1 cellular context compared by ENCODE assay signal in the genomic region with DNA sequence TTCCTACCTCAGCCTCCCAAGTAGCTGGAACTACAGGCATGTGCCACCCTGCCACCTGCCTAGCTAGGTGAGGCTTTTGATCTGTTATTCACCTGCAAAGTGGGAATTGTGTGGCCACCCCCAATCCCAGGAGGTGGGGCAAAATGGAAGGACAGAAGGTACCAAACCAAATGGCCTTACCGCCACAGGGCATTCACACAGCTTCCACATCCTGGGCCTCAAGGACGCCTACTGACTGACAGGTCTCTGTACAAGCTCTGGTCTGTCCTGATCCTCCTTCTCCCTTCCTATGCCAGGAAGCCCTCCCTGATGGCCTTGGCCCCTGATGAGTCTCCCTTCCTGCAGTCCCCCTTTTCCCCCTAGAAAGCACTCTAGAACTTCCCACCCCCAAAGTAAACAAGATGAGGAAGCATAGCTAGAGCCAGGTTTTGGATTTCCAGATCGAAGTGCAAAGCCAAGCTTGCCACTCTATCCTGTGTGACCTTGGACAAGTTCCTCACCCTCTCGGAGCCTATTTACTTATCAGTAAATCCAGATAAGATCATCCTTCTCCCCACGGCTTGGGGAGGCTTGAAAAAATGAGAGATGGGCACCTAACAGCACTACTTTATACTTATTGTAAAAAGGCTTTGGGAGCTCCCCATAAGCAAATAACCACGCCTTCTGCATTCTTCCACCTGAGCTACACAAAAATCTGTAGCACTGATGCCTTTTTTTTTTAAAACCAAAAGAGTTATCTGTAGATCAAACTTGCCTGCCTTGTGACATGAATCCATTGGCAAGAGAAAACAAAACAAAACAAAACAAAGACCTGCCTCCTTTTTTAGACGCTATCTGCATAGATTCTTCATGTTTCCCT.
TF ChIP-seq lines count a peak whose summit lies in the region.

No MANE protein-coding gene starts in this region.

TF ChIP-seq in HepG2, 621 proteins besides CTCF, POLR2A, EP300 and RAD21 (continued from another document and continues in another):
- TF ChIP-seq, protein P1, sequence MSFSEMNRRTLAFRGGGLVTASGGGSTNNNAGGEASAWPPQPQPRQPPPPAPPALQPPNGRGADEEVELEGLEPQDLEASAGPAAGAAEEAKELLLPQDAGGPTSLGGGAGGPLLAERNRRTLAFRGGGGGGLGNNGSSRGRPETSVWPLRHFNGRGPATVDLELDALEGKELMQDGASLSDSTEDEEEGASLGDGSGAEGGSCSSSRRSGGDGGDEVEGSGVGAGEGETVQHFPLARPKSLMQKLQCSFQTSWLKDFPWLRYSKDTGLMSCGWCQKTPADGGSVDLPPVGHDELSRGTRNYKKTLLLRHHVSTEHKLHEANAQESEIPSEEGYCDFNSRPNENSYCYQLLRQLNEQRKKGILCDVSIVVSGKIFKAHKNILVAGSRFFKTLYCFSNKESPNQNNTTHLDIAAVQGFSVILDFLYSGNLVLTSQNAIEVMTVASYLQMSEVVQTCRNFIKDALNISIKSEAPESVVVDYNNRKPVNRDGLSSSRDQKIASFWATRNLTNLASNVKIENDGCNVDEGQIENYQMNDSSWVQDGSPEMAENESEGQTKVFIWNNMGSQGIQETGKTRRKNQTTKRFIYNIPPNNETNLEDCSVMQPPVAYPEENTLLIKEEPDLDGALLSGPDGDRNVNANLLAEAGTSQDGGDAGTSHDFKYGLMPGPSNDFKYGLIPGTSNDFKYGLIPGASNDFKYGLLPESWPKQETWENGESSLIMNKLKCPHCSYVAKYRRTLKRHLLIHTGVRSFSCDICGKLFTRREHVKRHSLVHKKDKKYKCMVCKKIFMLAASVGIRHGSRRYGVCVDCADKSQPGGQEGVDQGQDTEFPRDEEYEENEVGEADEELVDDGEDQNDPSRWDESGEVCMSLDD (CRISPR knock-in tag; IDR thresholded peaks at IDR 0.05; ENCODE audit: borderline replicate concordance), result peak; percentile 90
- TF ChIP-seq ZNF563 (CRISPR knock-in tag; IDR thresholded peaks at IDR 0.05) (no peak), POLR2AphosphoS5 (IDR thresholded peaks at IDR 0.05; ENCODE audit: low read depth, low read length) (no peak; the same call in 1 of the 2 replicates), ZSCAN29 (CRISPR knock-in tag; conservative IDR thresholded peaks at IDR 0.05) (peak; percentile 94), JUN (CRISPR knock-in tag; IDR thresholded peaks at IDR 0.05) (peak; percentile 92), ELF3 (CRISPR knock-in tag; IDR thresholded peaks at IDR 0.05) (peak; percentile 98), ZNF460 (CRISPR knock-in tag; IDR thresholded peaks at IDR 0.05; ENCODE audit: borderline replicate concordance) (peak; percentile 63; the same call in 1 of the 2 replicates), TAF1 (CRISPR knock-in tag; IDR thresholded peaks at IDR 0.05) (peak; percentile 53; the same call in 1 of the 2 replicates), ZNF644 (CRISPR knock-in tag; IDR thresholded peaks at IDR 0.05; ENCODE audit: low read depth) (peak; percentile 66), TOE1 (CRISPR knock-in tag; IDR thresholded peaks at IDR 0.05) (no peak; the same call in 1 of the 2 replicates), MED1 (CRISPR knock-in tag; IDR thresholded peaks at IDR 0.05) (peak; percentile 97), ZNF816 (CRISPR knock-in tag; IDR thresholded peaks at IDR 0.05; ENCODE audit: borderline replicate concordance) (no peak; the same call in 1 of the 2 replicates), RFXANK (CRISPR knock-in tag; IDR thresholded peaks at IDR 0.05) (peak; percentile 69; the same call in 1 of the 2 replicates), THAP11 (CRISPR knock-in tag; IDR thresholded peaks at IDR 0.05) (peak; percentile 83), SRSF9 (IDR thresholded peaks at IDR 0.05; ENCODE audit: borderline replicate concordance, insufficient read depth, low read depth, low read length, poor library complexity, severe bottlenecking) (no peak), SRSF4 (IDR thresholded peaks at IDR 0.05; ENCODE audit: low read depth, low read length, poor library complexity, severe bottlenecking) (no peak), ZNF432 (CRISPR knock-in tag; IDR thresholded peaks at IDR 0.05; ENCODE audit: borderline replicate concordance) (no peak), NFKB2 (CRISPR knock-in tag; IDR thresholded peaks at IDR 0.05; ENCODE audit: borderline replicate concordance) (peak; percentile 62; the same call in 1 of the 2 replicates), MBD4 (IDR thresholded peaks at IDR 0.05; ENCODE audit: borderline replicate concordance, low read length) (no peak), ZUFSP (CRISPR knock-in tag; IDR thresholded peaks at IDR 0.05; ENCODE audit: borderline replicate concordance) (no peak), ELF4 (CRISPR knock-in tag; IDR thresholded peaks at IDR 0.05; ENCODE audit: borderline replicate concordance) (0 out of 2 replicates have a peak, but pooled peaks have one; percentile 35), RAD51 (IDR thresholded peaks at IDR 0.05; ENCODE audit: borderline replicate concordance) (no peak), ZNF446 (CRISPR knock-in tag; IDR thresholded peaks at IDR 0.05) (no peak), ZNF616 (CRISPR knock-in tag; IDR thresholded peaks at IDR 0.05; ENCODE audit: low read depth) (no peak), ZZZ3 (CRISPR knock-in tag; IDR thresholded peaks at IDR 0.05; ENCODE audit: borderline replicate concordance) (peak; percentile 55; the same call in 1 of the 2 replicates), PAX8 (CRISPR knock-in tag; IDR thresholded peaks at IDR 0.05; ENCODE audit: borderline replicate concordance) (peak; percentile 57; the same call in 1 of the 2 replicates), ZNF329 (CRISPR knock-in tag; IDR thresholded peaks at IDR 0.05; ENCODE audit: low read depth) (0 out of 2 replicates have a peak, but pooled peaks have one; percentile 82), PHF8 (CRISPR knock-in tag; IDR thresholded peaks at IDR 0.05) (peak; percentile 42; the same call in 1 of the 2 replicates), ZNF317 (CRISPR knock-in tag; IDR thresholded peaks at IDR 0.05) (peak; percentile 89), NFE2L2 (IDR thresholded peaks at IDR 0.05; ENCODE audit: low read length) (no peak), HDAC6 (IDR thresholded peaks at IDR 0.05; ENCODE audit: low read depth, low read length) (no peak), SIN3A (IDR thresholded peaks at IDR 0.05; ENCODE audit: borderline replicate concordance, low read depth, low read length) (0 out of 2 replicates have a peak, but pooled peaks have one; percentile 33), NONO (IDR thresholded peaks at IDR 0.05) (no peak), NONO (CRISPR knock-in tag; conservative IDR thresholded peaks at IDR 0.05) (peak; percentile 95), NCOA1 (CRISPR knock-in tag; IDR thresholded peaks at IDR 0.05) (peak; percentile 91; the same call in 1 of the 2 replicates), ZKSCAN8 (CRISPR knock-in tag; IDR thresholded peaks at IDR 0.05; ENCODE audit: borderline replicate concordance) (peak; percentile 96; the same call in 1 of the 2 replicates), ZMAT5 (CRISPR knock-in tag; IDR thresholded peaks at IDR 0.05; ENCODE audit: borderline replicate concordance, low read depth) (no peak), FOXO1 (CRISPR knock-in tag; IDR thresholded peaks at IDR 0.05) (no peak; the same call in none of the 2 replicates), ZNF878 (CRISPR knock-in tag; IDR thresholded peaks at IDR 0.05) (0 out of 2 replicates have a peak, but pooled peaks have one; percentile 50), PAWR (CRISPR knock-in tag; IDR thresholded peaks at IDR 0.05; ENCODE audit: borderline replicate concordance) (no peak), KLF6 (CRISPR knock-in tag; IDR thresholded peaks at IDR 0.05) (peak; percentile 57; the same call in 1 of the 2 replicates), SKI (IDR thresholded peaks at IDR 0.05; ENCODE audit: partially characterized antibody) (peak; percentile 71)
- TF ChIP-seq, protein P2, sequence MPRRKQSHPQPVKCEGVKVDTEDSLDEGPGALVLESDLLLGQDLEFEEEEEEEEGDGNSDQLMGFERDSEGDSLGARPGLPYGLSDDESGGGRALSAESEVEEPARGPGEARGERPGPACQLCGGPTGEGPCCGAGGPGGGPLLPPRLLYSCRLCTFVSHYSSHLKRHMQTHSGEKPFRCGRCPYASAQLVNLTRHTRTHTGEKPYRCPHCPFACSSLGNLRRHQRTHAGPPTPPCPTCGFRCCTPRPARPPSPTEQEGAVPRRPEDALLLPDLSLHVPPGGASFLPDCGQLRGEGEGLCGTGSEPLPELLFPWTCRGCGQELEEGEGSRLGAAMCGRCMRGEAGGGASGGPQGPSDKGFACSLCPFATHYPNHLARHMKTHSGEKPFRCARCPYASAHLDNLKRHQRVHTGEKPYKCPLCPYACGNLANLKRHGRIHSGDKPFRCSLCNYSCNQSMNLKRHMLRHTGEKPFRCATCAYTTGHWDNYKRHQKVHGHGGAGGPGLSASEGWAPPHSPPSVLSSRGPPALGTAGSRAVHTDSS (CRISPR knock-in tag; conservative IDR thresholded peaks at IDR 0.05), result no peak
- TF ChIP-seq, protein P3, sequence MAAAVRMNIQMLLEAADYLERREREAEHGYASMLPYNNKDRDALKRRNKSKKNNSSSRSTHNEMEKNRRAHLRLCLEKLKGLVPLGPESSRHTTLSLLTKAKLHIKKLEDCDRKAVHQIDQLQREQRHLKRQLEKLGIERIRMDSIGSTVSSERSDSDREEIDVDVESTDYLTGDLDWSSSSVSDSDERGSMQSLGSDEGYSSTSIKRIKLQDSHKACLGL (CRISPR knock-in tag; IDR thresholded peaks at IDR 0.05), result no peak
- TF ChIP-seq, protein P4, sequence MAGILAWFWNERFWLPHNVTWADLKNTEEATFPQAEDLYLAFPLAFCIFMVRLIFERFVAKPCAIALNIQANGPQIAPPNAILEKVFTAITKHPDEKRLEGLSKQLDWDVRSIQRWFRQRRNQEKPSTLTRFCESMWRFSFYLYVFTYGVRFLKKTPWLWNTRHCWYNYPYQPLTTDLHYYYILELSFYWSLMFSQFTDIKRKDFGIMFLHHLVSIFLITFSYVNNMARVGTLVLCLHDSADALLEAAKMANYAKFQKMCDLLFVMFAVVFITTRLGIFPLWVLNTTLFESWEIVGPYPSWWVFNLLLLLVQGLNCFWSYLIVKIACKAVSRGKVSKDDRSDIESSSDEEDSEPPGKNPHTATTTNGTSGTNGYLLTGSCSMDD (CRISPR knock-in tag; IDR thresholded peaks at IDR 0.05), result no peak
- TF ChIP-seq, protein P5, sequence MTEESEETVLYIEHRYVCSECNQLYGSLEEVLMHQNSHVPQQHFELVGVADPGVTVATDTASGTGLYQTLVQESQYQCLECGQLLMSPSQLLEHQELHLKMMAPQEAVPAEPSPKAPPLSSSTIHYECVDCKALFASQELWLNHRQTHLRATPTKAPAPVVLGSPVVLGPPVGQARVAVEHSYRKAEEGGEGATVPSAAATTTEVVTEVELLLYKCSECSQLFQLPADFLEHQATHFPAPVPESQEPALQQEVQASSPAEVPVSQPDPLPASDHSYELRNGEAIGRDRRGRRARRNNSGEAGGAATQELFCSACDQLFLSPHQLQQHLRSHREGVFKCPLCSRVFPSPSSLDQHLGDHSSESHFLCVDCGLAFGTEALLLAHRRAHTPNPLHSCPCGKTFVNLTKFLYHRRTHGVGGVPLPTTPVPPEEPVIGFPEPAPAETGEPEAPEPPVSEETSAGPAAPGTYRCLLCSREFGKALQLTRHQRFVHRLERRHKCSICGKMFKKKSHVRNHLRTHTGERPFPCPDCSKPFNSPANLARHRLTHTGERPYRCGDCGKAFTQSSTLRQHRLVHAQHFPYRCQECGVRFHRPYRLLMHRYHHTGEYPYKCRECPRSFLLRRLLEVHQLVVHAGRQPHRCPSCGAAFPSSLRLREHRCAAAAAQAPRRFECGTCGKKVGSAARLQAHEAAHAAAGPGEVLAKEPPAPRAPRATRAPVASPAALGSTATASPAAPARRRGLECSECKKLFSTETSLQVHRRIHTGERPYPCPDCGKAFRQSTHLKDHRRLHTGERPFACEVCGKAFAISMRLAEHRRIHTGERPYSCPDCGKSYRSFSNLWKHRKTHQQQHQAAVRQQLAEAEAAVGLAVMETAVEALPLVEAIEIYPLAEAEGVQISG (CRISPR knock-in tag; IDR thresholded peaks at IDR 0.05), result peak; percentile 82; the same call in 1 of the 2 replicates
- TF ChIP-seq, protein P6, sequence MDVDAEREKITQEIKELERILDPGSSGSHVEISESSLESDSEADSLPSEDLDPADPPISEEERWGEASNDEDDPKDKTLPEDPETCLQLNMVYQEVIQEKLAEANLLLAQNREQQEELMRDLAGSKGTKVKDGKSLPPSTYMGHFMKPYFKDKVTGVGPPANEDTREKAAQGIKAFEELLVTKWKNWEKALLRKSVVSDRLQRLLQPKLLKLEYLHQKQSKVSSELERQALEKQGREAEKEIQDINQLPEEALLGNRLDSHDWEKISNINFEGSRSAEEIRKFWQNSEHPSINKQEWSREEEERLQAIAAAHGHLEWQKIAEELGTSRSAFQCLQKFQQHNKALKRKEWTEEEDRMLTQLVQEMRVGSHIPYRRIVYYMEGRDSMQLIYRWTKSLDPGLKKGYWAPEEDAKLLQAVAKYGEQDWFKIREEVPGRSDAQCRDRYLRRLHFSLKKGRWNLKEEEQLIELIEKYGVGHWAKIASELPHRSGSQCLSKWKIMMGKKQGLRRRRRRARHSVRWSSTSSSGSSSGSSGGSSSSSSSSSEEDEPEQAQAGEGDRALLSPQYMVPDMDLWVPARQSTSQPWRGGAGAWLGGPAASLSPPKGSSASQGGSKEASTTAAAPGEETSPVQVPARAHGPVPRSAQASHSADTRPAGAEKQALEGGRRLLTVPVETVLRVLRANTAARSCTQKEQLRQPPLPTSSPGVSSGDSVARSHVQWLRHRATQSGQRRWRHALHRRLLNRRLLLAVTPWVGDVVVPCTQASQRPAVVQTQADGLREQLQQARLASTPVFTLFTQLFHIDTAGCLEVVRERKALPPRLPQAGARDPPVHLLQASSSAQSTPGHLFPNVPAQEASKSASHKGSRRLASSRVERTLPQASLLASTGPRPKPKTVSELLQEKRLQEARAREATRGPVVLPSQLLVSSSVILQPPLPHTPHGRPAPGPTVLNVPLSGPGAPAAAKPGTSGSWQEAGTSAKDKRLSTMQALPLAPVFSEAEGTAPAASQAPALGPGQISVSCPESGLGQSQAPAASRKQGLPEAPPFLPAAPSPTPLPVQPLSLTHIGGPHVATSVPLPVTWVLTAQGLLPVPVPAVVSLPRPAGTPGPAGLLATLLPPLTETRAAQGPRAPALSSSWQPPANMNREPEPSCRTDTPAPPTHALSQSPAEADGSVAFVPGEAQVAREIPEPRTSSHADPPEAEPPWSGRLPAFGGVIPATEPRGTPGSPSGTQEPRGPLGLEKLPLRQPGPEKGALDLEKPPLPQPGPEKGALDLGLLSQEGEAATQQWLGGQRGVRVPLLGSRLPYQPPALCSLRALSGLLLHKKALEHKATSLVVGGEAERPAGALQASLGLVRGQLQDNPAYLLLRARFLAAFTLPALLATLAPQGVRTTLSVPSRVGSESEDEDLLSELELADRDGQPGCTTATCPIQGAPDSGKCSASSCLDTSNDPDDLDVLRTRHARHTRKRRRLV (CRISPR knock-in tag; IDR thresholded peaks at IDR 0.05), result 0 out of 2 replicates have a peak, but pooled peaks have one; percentile 78
